Comparison of ENCODE assay signal across 22 cellular contexts in genomic region chr2:239832101-239832994, GRCh38.
DNase-seq lines count a peak whose midpoint lies in the region; ATAC-seq and TF ChIP-seq lines count a peak whose summit lies in the region.
"Had no signal": no experiment of that assay in that cellular context is flagged by ENCODE, and none has a peak within 500 bp of the region (broad histone marks: within the 10 kb centered on the region; RNA-seq: fewer than 3 reads in every experiment).

No MANE protein-coding gene starts in this region.

- peaks cover 27% of the 10 kb centered on the region for H3K4me1 ChIP-seq in BLaER1
- peaks cover 8 to 9% of the 10 kb centered on the region in 2 donors for H3K4me1 ChIP-seq in neuronal stem cell (ENCODE audit: control insufficient read depth in 2 of 2, insufficient read depth in 1 of 2, low read depth in 1 of 2, low read length in 2 of 2)
- H3K4me1 ChIP-seq: psoas muscle had no signal

- H3K18ac ChIP-seq in neuronal stem cell (ENCODE audit: low read length), result peak overlapping the region; percentile 70

- H3K4ac ChIP-seq in neuronal stem cell (ENCODE audit: low read length), result no peak overlapping the region

- no CpG with 5 or more reads among the region's 15 CpGs for WGBS in neuronal stem cell (ENCODE audit: extremely low coverage in 2 of 2, insufficient read length in 2 of 2, insufficient replicate concordance in 1 of 2), 2 donors

- H3K27ac Mint-ChIP-seq in HFFc6, result no peak overlapping the region
- H3K27ac Mint-ChIP-seq: naive thymus-derived CD8-positive, alpha-beta T cell had no signal

- H3K27me3 Mint-ChIP-seq in HFFc6 (ENCODE audit: insufficient read depth), result no peaks in the 10 kb centered on the region; the same call in 1 of the 2 replicates

- H3K36me3 ChIP-seq in BLaER1, result 0 out of 2 replicates have a peak, but pooled peaks cover 8% of the 10 kb centered on the region
- no peaks in the 10 kb centered on the region for H3K36me3 ChIP-seq in neuronal stem cell (replicated peaks in 1 of 2; ENCODE audit: control insufficient read depth in 2 of 2, insufficient read depth in 2 of 2, low read length in 2 of 2)
- H3K36me3 ChIP-seq: gastroesophageal sphincter, upper lobe of left lung had no signal

- peak overlapping the region; percentile 83 for H2BK15ac ChIP-seq in neuronal stem cell (ENCODE audit: low read length)

- peak overlapping the region; percentile 78 for H2BK12ac ChIP-seq in neuronal stem cell (ENCODE audit: low read length)

- DNase-seq in D341Med (ENCODE audit: low spot score) (peak; percentile 2), coronary artery (ENCODE audit: low spot score) (peak; percentile 60), neuronal stem cell (ENCODE audit: low spot score) (no peak), HFFc6 (no peak), ecto neural progenitor cell (ENCODE audit: low spot score) (no peak)
- DNase-seq: activated gamma-delta T cell; CD8-positive, alpha-beta memory T cell; MV-4-11; NCI-H1930; NCI-H446 treated with DMSO at 0.1 percent for 48 hours; stimulated activated CD4-positive, alpha-beta T cell treated with anti-CD3 and anti-CD28 coated beads, Interleukin-4, amount 100 ng/mL, for 1 hour; stimulated activated naive CD8-positive, alpha-beta T cell treated with anti-CD3 and anti-CD28 coated beads, Interleukin-15, Interleukin-2, amounts not matched to agents 100 U/mL and 50 U/mL, for 24 hours; upper lobe of left lung had no signal

- no peak overlapping the region for H3K9ac ChIP-seq in BLaER1
- H3K9ac ChIP-seq in neuronal stem cell (ENCODE audit: low read depth, low read length, poor library complexity), result no peak overlapping the region
- H3K9ac ChIP-seq: KMS-11 had no signal

- H3K4me3 ChIP-seq in BLaER1 (no peak overlapping the region), coronary artery (no peak overlapping the region), neuronal stem cell (ENCODE audit: low read length in 2 of 2) (no peak overlapping the region)
- H3K4me3 ChIP-seq: gastroesophageal sphincter, psoas muscle, SK-N-MC, smooth muscle cell, upper lobe of left lung had no signal

- H2BK120ac ChIP-seq in neuronal stem cell (ENCODE audit: low read depth, low read length), result peak overlapping the region; percentile 55

- H3K79me1 ChIP-seq in neuronal stem cell (ENCODE audit: low read depth, low read length), result no peaks in the 10 kb centered on the region

- peak overlapping the region; percentile 59 for H2AK5ac ChIP-seq in neuronal stem cell (ENCODE audit: low read depth, low read length)

- H3K4me3 Mint-ChIP-seq in HFFc6, result no peak overlapping the region
- H3K4me3 Mint-ChIP-seq: CD8-positive, alpha-beta memory T cell; naive thymus-derived CD8-positive, alpha-beta T cell had no signal

- peak overlapping the region; percentile 3; the same call in 1 of the 2 replicates for H3K4me2 ChIP-seq in BLaER1
- no peak overlapping the region for H3K4me2 ChIP-seq in neuronal stem cell (ENCODE audit: insufficient read depth, low read length, poor library complexity, severe bottlenecking)
- H3K4me2 ChIP-seq: KMS-11, smooth muscle cell had no signal

- no peaks in the 10 kb centered on the region for H4K20me1 ChIP-seq in BLaER1

- TF ChIP-seq CTCF in coronary artery (IDR thresholded peaks at IDR 0.05) (no peak), HFFc6 (IDR thresholded peaks at IDR 0.05) (no peak)

- no peaks in the 10 kb centered on the region for H3K4me1 Mint-ChIP-seq in HFFc6 (ENCODE audit: low read depth)
- H3K4me1 Mint-ChIP-seq: CD8-positive, alpha-beta memory T cell; naive thymus-derived CD8-positive, alpha-beta T cell had no signal

- no peak overlapping the region for H2AFZ ChIP-seq in neuronal stem cell (ENCODE audit: low read length)

- peaks cover 68% of the 10 kb centered on the region for H3K9me3 Mint-ChIP-seq in HFFc6

- no peak overlapping the region for H3K23ac ChIP-seq in neuronal stem cell (ENCODE audit: low read depth, low read length, poor library complexity)

- H3K14ac ChIP-seq in neuronal stem cell (ENCODE audit: low read length), result no peak overlapping the region

- no peaks in the 10 kb centered on the region for H3K27me3 ChIP-seq in BLaER1
- H3K27me3 ChIP-seq in neuronal stem cell (ENCODE audit: control insufficient read depth in 3 of 3, insufficient read depth in 3 of 3, low read depth in 1 of 3, low read length in 3 of 3), result no peaks in the 10 kb centered on the region
- H3K27me3 ChIP-seq: gastroesophageal sphincter, upper lobe of left lung had no signal

- H3K27ac ChIP-seq in BLaER1 (no peak overlapping the region; the same call in 1 of the 2 replicates), coronary artery (no peak overlapping the region), neuronal stem cell (replicated peaks; ENCODE audit: low read length) (no peak overlapping the region)
- H3K27ac ChIP-seq: KMS-11, psoas muscle, SK-N-MC, upper lobe of left lung had no signal

- H3K36me3 Mint-ChIP-seq in HFFc6 (ENCODE audit: low read depth), result peaks cover 15% of the 10 kb centered on the region
- H3K36me3 Mint-ChIP-seq: naive thymus-derived CD8-positive, alpha-beta T cell had no signal

- no peak overlapping the region for H4K91ac ChIP-seq in neuronal stem cell (ENCODE audit: low read depth, low read length, poor library complexity)

- ATAC-seq in HG02763 (IDR thresholded peaks at IDR 0.05; ENCODE audit: unreplicated experiment) (no peak), GM19452 (IDR thresholded peaks at IDR 0.05; ENCODE audit: unreplicated experiment) (no peak)
- ATAC-seq: naive thymus-derived CD8-positive, alpha-beta T cell; psoas muscle; stimulated activated naive CD8-positive, alpha-beta T cell treated with anti-CD3 and anti-CD28 coated beads, Interleukin-15, Interleukin-2, amounts not matched to agents 100 U/mL and 50 U/mL, for 24 hours had no signal

- peak overlapping the region; percentile 27 for H2BK5ac ChIP-seq in neuronal stem cell (ENCODE audit: low read length)

- peaks cover 36% of the 10 kb centered on the region for H3K9me3 ChIP-seq in BLaER1
- peaks cover 0 to 2% of the 10 kb centered on the region in 2 donors for H3K9me3 ChIP-seq in neuronal stem cell (replicated peaks in 1 of 2; ENCODE audit: control insufficient read depth in 2 of 2, insufficient read depth in 1 of 2, low read depth in 1 of 2, low read length in 2 of 2)
- H3K9me3 ChIP-seq: psoas muscle had no signal

- no peak overlapping the region for H4K8ac ChIP-seq in neuronal stem cell (ENCODE audit: low read depth, low read length)

Comparison
In these comparisons a context has a peak if more than half of its experiments do, and no peak if none do; other contexts are left out.
1. DNase-seq: peak in D341Med (single experiment) and coronary artery (single experiment); none in neuronal stem cell (single experiment), HFFc6 (single experiment) and ecto neural progenitor cell (single experiment).